ENCODE assay signal across 7 cellular contexts in the genomic region with DNA sequence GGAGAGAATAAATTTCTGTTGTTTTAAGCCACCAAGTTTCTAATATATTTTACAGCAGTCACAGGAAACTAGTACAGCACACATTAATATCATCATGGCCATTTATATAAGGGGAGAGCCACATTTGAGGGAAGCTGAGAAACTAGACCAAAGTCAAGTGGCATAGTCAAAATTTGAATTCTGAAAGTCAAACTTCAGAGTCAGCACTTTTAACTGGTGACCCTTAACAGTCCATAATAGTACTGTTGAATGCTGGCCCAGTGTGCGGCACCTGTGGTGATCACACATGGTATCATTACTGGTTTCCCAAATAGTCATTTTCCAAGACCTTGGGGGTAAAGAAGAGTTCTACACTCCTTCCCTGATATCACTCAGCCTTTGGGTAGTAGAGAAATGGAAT. TPM values are rescaled to one million over a fixed set of nuclear protein-coding genes. Genes with fewer than 3 reads are reported as not detected.
"Had no signal": no experiment of that assay in that cellular context is flagged by ENCODE, and none has a peak within 500 bp of the region (broad histone marks: within the 10 kb centered on the region; RNA-seq: fewer than 3 reads in every experiment).

No MANE protein-coding gene starts in this region.

- H3K9ac ChIP-seq: KMS-11 had no signal

- FAIRE-seq: HTR-8/SVneo had no signal

- DNase-seq: KBM-7, KG1 had no signal

- H3K27ac ChIP-seq: HL-60, KMS-11 had no signal

- H3K4me2 ChIP-seq: KMS-11 had no signal

RNA-seq across cellular contexts. Expression of gene PAX6, which starts 44.3 kb away (rescaled TPM):
- total RNA-seq: HT-29 had no signal
- polyA plus RNA-seq: IgD-negative memory B cell had no signal
